Comparison of ENCODE assay signal across 10 cellular contexts in genomic region chr2:104862061-104862941, GRCh38. TPM values are rescaled to one million over a fixed set of nuclear protein-coding genes. Genes with fewer than 3 reads are reported as not detected.
DNase-seq lines count a peak whose midpoint lies in the region; ATAC-seq and TF ChIP-seq lines count a peak whose summit lies in the region.
"Had no signal": no experiment of that assay in that cellular context is flagged by ENCODE, and none has a peak within 500 bp of the region (broad histone marks: within the 10 kb centered on the region; RNA-seq: fewer than 3 reads in every experiment).

No MANE protein-coding gene starts in this region.

- H3K9me3 Mint-ChIP-seq in stimulated activated naive CD8-positive, alpha-beta T cell treated with anti-CD3 and anti-CD28 coated beads, Interleukin-15, Interleukin-2, amounts not matched to agents 100 ng/mL and 50 ng/mL, for 24 hours, result peaks cover 6% of the 10 kb centered on the region

- H3K27me3 ChIP-seq in body of pancreas (peaks cover 10 to 62% of the 10 kb centered on the region in 2 donors), mesendoderm (ENCODE audit: insufficient read depth, low read length, poor library complexity) (peaks cover 67% of the 10 kb centered on the region)

- no peak overlapping the region for H3K9ac ChIP-seq in mesendoderm (ENCODE audit: low read length)

- peaks cover 91% of the 10 kb centered on the region for H3K27me3 Mint-ChIP-seq in stimulated activated naive CD8-positive, alpha-beta T cell treated with anti-CD3 and anti-CD28 coated beads, Interleukin-15, Interleukin-2, amounts not matched to agents 100 ng/mL and 50 ng/mL, for 24 hours

- no peak overlapping the region for H3K23ac ChIP-seq in mesendoderm (ENCODE audit: low read length)

- no peak overlapping the region for H3K18ac ChIP-seq in mesendoderm (ENCODE audit: low read length)

- H2BK120ac ChIP-seq in mesendoderm (ENCODE audit: low read depth, low read length), result no peak overlapping the region

- ATAC-seq in stimulated activated naive CD8-positive, alpha-beta T cell treated with anti-CD3 and anti-CD28 coated beads, Interleukin-15, Interleukin-2, amounts not matched to agents 100 U/mL and 50 U/mL, for 24 hours, result no peak
- ATAC-seq in body of pancreas (peak; percentile 27), HG02623 (IDR thresholded peaks at IDR 0.05; ENCODE audit: unreplicated experiment) (no peak), esophagus mucosa (no peak), left lobe of liver (no peak)

- no peak overlapping the region for H4K8ac ChIP-seq in mesendoderm (ENCODE audit: low read depth, low read length)

- 3 to 6% methylated on average over 32 to 60 of the region's 60 CpGs for WGBS in body of pancreas, 2 donors
- no CpG with 5 or more reads among the region's 60 CpGs for WGBS in mesendoderm (ENCODE audit: extremely low coverage, insufficient coverage, low lambda C conversion rate)

- peaks cover 11% of the 10 kb centered on the region for H3K4me1 Mint-ChIP-seq in stimulated activated naive CD8-positive, alpha-beta T cell treated with anti-CD3 and anti-CD28 coated beads, Interleukin-15, Interleukin-2, amounts not matched to agents 100 ng/mL and 50 ng/mL, for 24 hours (ENCODE audit: low read depth)

- peak overlapping the region; percentile 87 for H3K4me2 ChIP-seq in mesendoderm (ENCODE audit: low read length)

- H2BK5ac ChIP-seq in mesendoderm (ENCODE audit: low read length), result no peak overlapping the region

- no peak for TF ChIP-seq CTCF in body of pancreas (IDR thresholded peaks at IDR 0.05)

- H3K79me2 ChIP-seq in mesendoderm (ENCODE audit: control insufficient read depth, insufficient read depth, low read length), result no peaks in the 10 kb centered on the region

- no peak overlapping the region for H2BK15ac ChIP-seq in mesendoderm (replicated peaks; ENCODE audit: low read depth)

- H3K4ac ChIP-seq in mesendoderm (ENCODE audit: low read depth, low read length), result no peak overlapping the region

- no peak for TF ChIP-seq POLR2A in body of pancreas (IDR thresholded peaks at IDR 0.05)

- H3K36me3 Mint-ChIP-seq in stimulated activated naive CD8-positive, alpha-beta T cell treated with anti-CD3 and anti-CD28 coated beads, Interleukin-15, Interleukin-2, amounts not matched to agents 100 ng/mL and 50 ng/mL, for 24 hours (ENCODE audit: low read depth), result no peaks in the 10 kb centered on the region

- H3K27ac ChIP-seq in body of pancreas (no peak overlapping the region), mesendoderm (ENCODE audit: low read depth, low read length) (no peak overlapping the region)
- H3K27ac ChIP-seq: vagina had no signal

- H3K4me3 Mint-ChIP-seq in stimulated activated naive CD8-positive, alpha-beta T cell treated with anti-CD3 and anti-CD28 coated beads, Interleukin-15, Interleukin-2, amounts not matched to agents 100 ng/mL and 50 ng/mL, for 24 hours, result peak overlapping the region; percentile 10

- H3K4me3 ChIP-seq in body of pancreas (no peak overlapping the region), mesendoderm (ENCODE audit: low read length) (no peak overlapping the region)
- H3K4me3 ChIP-seq: vagina had no signal

- H3K36me3 ChIP-seq in body of pancreas (replicated peaks in 1 of 2; ENCODE audit: insufficient read depth in 1 of 2, low read depth in 2 of 2), result no peaks in the 10 kb centered on the region
- no peaks in the 10 kb centered on the region for H3K36me3 ChIP-seq in mesendoderm (ENCODE audit: control insufficient read depth, insufficient read depth, low read length)
- H3K36me3 ChIP-seq: vagina had no signal

- H3K4me1 ChIP-seq in body of pancreas (peaks cover 29% of the 10 kb centered on the region), mesendoderm (ENCODE audit: control insufficient read depth, low read depth, low read length) (no peaks in the 10 kb centered on the region)

- DNase-seq in stimulated activated naive CD8-positive, alpha-beta T cell treated with anti-CD3 and anti-CD28 coated beads, Interleukin-15, Interleukin-2, amounts not matched to agents 100 U/mL and 50 U/mL, for 24 hours, result no peak
- DNase-seq in body of pancreas (no peak), mesendoderm (peak; percentile 77), NCI-H82 (lab: John Stamatoyannopoulos, UW) (no peak), left lobe of liver (ENCODE audit: low spot score) (no peak)

- intact Hi-C loops in body of pancreas (cut with DNase I), result no loop called here

- H2AK5ac ChIP-seq in mesendoderm (ENCODE audit: low read length), result no peak overlapping the region

- H3K79me1 ChIP-seq in mesendoderm (ENCODE audit: low read length), result no peaks in the 10 kb centered on the region

- H3K9me3 ChIP-seq in body of pancreas, result no peaks in the 10 kb centered on the region
- H3K9me3 ChIP-seq: vagina had no signal

- no peak overlapping the region for H4K5ac ChIP-seq in mesendoderm (ENCODE audit: low read length)

- H3K56ac ChIP-seq in mesendoderm (ENCODE audit: low read length), result peak overlapping the region; percentile 66

- no peak overlapping the region for H3K27ac Mint-ChIP-seq in stimulated activated naive CD8-positive, alpha-beta T cell treated with anti-CD3 and anti-CD28 coated beads, Interleukin-15, Interleukin-2, amounts not matched to agents 100 ng/mL and 50 ng/mL, for 24 hours

RNA-seq across cellular contexts. Expression of gene POU3F3, which starts 8.4 kb away (rescaled TPM):
- total RNA-seq in body of pancreas (not detected), esophagus mucosa (not detected), left lobe of liver (not detected)
- 0.06 TPM for polyA plus RNA-seq in mesendoderm (2013, experiment 1 of 2)
- polyA plus RNA-seq in mesendoderm (2013, experiment 2 of 2), result 0.06 TPM
- total RNA-seq: activated CD8-positive, alpha-beta memory T cell treated with anti-CD3 and anti-CD28 coated beads for 36 hours; vagina had no signal
